Comparison of ENCODE assay signal across 18 cellular contexts in genomic region chr1:222769181-222769580, GRCh38. TPM values are rescaled to one million over a fixed set of nuclear protein-coding genes. Genes with fewer than 3 reads are reported as not detected.
DNase-seq lines count a peak whose midpoint lies in the region; ATAC-seq, FAIRE-seq and TF ChIP-seq lines count a peak whose summit lies in the region.
"Had no signal": no experiment of that assay in that cellular context is flagged by ENCODE, and none has a peak within 500 bp of the region (broad histone marks: within the 10 kb centered on the region; RNA-seq: fewer than 3 reads in every experiment).

No MANE protein-coding gene starts in this region.

- SMC1A ChIA-PET in GM12878 (lab: Charles Lee; ENCODE audit: uncharacterized antibody, unreplicated experiment) = interaction anchor here (0.7 to 0.9 kb wide), 3 partner anchors 11 to 116 kb away, joined by 3 read pairs; partner anchors contain the start of gene FAM177B

- no peaks in the 10 kb centered on the region for H3K4me1 Mint-ChIP-seq in activated T-helper 17 cell treated with anti-CD3 and anti-CD28 coated beads, Interleukin-2, amount 50 U/mL, for 72 hours

- no peaks in the 10 kb centered on the region for H4K20me1 ChIP-seq in Loucy (ENCODE audit: insufficient read depth, low read length, poor library complexity, severe bottlenecking)
- no peaks in the 10 kb centered on the region for H4K20me1 ChIP-seq in GM12878 (ENCODE audit: control insufficient read depth, insufficient read depth)

- H3K27ac Mint-ChIP-seq in activated T-helper 17 cell treated with anti-CD3 and anti-CD28 coated beads, Interleukin-2, amount 50 U/mL, for 72 hours = no peak overlapping the region
- H3K27ac Mint-ChIP-seq: activated CD8-positive, alpha-beta T cell treated with anti-CD3 and anti-CD28 coated beads for 36 hours; activated naive CD8-positive, alpha-beta T cell had no signal

- ATAC-seq in GM12878 (peak; percentile 30), esophagus mucosa (no peak), GM19395 (IDR thresholded peaks at IDR 0.05; ENCODE audit: unreplicated experiment) (no peak)
- no peak for ATAC-seq in activated T-helper 17 cell treated with anti-CD3 and anti-CD28 coated beads, Interleukin-2, amount 50 U/mL, for 72 hours (replicated peaks)
- ATAC-seq: A549; activated CD8-positive, alpha-beta T cell treated with anti-CD3 and anti-CD28 coated beads for 36 hours; naive thymus-derived CD4-positive, alpha-beta T cell had no signal

- no peak overlapping the region for H3K4me3 ChIP-seq in Loucy (ENCODE audit: low read length, poor library complexity, severe bottlenecking)
- H3K4me3 ChIP-seq in GM12878 = no peak overlapping the region
- peak overlapping the region in 3 of 5 donors; percentile 9 to 35 (median 13) for H3K4me3 ChIP-seq in subcutaneous abdominal adipose tissue (ENCODE audit: low read depth in 1 of 5, low read length in 5 of 5)
- H3K4me3 ChIP-seq: A549, thyroid gland had no signal

- TF ChIP-seq POLR2A in GM12878 (IDR thresholded peaks at IDR 0.05; ENCODE audit: low read depth, low read length) = no peak

- H3K27me3 ChIP-seq in Loucy (ENCODE audit: insufficient read depth, low read length, poor library complexity, severe bottlenecking) (no peaks in the 10 kb centered on the region), GM12878 (replicated peaks in 1 of 2; ENCODE audit: control insufficient read depth in 2 of 2, insufficient read depth in 2 of 2, low read length in 1 of 2) (no peaks in the 10 kb centered on the region), subcutaneous abdominal adipose tissue (ENCODE audit: control insufficient read depth in 5 of 5, insufficient read depth in 4 of 5, low read length in 5 of 5) (no peaks in the 10 kb centered on the region)
- H3K27me3 ChIP-seq: thyroid gland had no signal

- H3K4me1 ChIP-seq in Loucy (ENCODE audit: insufficient read depth, low read length, poor library complexity, severe bottlenecking) (no peaks in the 10 kb centered on the region), GM12878 (ENCODE audit: control insufficient read depth, insufficient read depth, low read length) (peaks cover 19% of the 10 kb centered on the region), subcutaneous abdominal adipose tissue (ENCODE audit: control insufficient read depth in 5 of 5, insufficient read depth in 5 of 5, low read length in 5 of 5) (peaks cover 0 to 7% (median 4%) of the 10 kb centered on the region in 5 donors)
- H3K4me1 ChIP-seq: A549 had no signal

- no peak for TF ChIP-seq EP300 in GM12878 (IDR thresholded peaks at IDR 0.05; ENCODE audit: borderline replicate concordance in 1 of 2, control insufficient read depth in 1 of 2, low read depth in 2 of 2, low read length in 2 of 2)

- no peaks in the 10 kb centered on the region for H3F3A ChIP-seq in Loucy (ENCODE audit: low read depth)

- FAIRE-seq in GM12878 (lab: Jason Lieb, UNC) = no peak
- FAIRE-seq: A549, kidney had no signal

- H3K27me3 Mint-ChIP-seq in activated T-helper 17 cell treated with anti-CD3 and anti-CD28 coated beads, Interleukin-2, amount 50 U/mL, for 72 hours = peaks cover 2% of the 10 kb centered on the region
- H3K27me3 Mint-ChIP-seq: activated naive CD8-positive, alpha-beta T cell had no signal

- intact Hi-C loops in GM12878 (cut with micrococcal nuclease; ENCODE audit: unreplicated experiment) = loop anchor here (1.0 to 2.0 kb wide), 2 partner anchors 31 to 304 kb away; no protein-coding TSS in a partner anchor

- H3K36me3 ChIP-seq in Loucy (ENCODE audit: insufficient read depth, low read length) (no peaks in the 10 kb centered on the region), GM12878 (ENCODE audit: control insufficient read depth in 2 of 2, insufficient read depth in 2 of 2, low read length in 1 of 2) (no peaks in the 10 kb centered on the region), subcutaneous abdominal adipose tissue (ENCODE audit: control insufficient read depth in 5 of 5, insufficient read depth in 5 of 5, low read length in 5 of 5) (no peaks in the 10 kb centered on the region)
- H3K36me3 ChIP-seq: thyroid gland had no signal

- peak; percentile 28; the same call in 1 of the 2 replicates for TF ChIP-seq RAD21 in GM12878 (IDR thresholded peaks at IDR 0.05; ENCODE audit: insufficient read depth, low read depth, low read length)

- H3K4me2 ChIP-seq in Loucy (ENCODE audit: low read depth, low read length, poor library complexity, severe bottlenecking) (no peak overlapping the region), GM12878 (ENCODE audit: control insufficient read depth, insufficient read depth) (no peak overlapping the region)
- H3K4me2 ChIP-seq: A549 had no signal

- H2AFZ ChIP-seq in Loucy (ENCODE audit: low read length) (no peak overlapping the region), GM12878 (ENCODE audit: control insufficient read depth, low read depth, low read length) (no peak overlapping the region)

- H3K9me3 ChIP-seq in Loucy (ENCODE audit: insufficient read depth, low read depth, low read length) = peaks cover 13% of the 10 kb centered on the region
- peaks cover 6% of the 10 kb centered on the region for H3K9me3 ChIP-seq in GM12878 (replicated peaks; ENCODE audit: control insufficient read depth, insufficient read depth, low read length)
- H3K9me3 ChIP-seq in subcutaneous abdominal adipose tissue (ENCODE audit: control insufficient read depth in 5 of 5, low read length in 5 of 5) = peaks cover 5 to 14% (median 9%) of the 10 kb centered on the region in 5 donors
- H3K9me3 ChIP-seq: thyroid gland had no signal

- peak; percentile 43 for TF ChIP-seq CTCF in Loucy (conservative IDR thresholded peaks at IDR 0.05; ENCODE audit: low read length)
- TF ChIP-seq CTCF in GM12878 (IDR thresholded peaks at IDR 0.05 in 2 of 3, conservative IDR thresholded peaks at IDR 0.05 in 1 of 3; ENCODE audit: control insufficient read depth in 2 of 3, extremely low read depth in 1 of 3, insufficient read depth in 1 of 3, low read depth in 3 of 3, low read length in 3 of 3) = peak; percentile 26 to 44 (median 42); a peak in 3 of 6 replicates

- 47% methylated on average over 1 of the region's 1 CpG for whole genome bisulfite sequencing in GM12878 (ENCODE audit: insufficient coverage, insufficient replicate concordance, low lambda C conversion rate, missing lambda C conversion rate)

- no TSS peak for BruUV-seq in GM12878 (replicated peaks; lab: Mats Ljungman, UMichigan)

- H3K36me3 Mint-ChIP-seq in activated T-helper 17 cell treated with anti-CD3 and anti-CD28 coated beads, Interleukin-2, amount 50 U/mL, for 72 hours (ENCODE audit: low read depth) = no peaks in the 10 kb centered on the region

- RAD21 ChIA-PET in GM12878 (lab: Charles Lee; ENCODE audit: unreplicated experiment) = interaction anchor here (1.0 kb wide), 1 partner anchor 303 kb away, joined by 3 read pairs; no protein-coding TSS in a partner anchor

- H3K9me2 ChIP-seq in Loucy (replicated peaks; ENCODE audit: low read depth, low read length) = no peaks in the 10 kb centered on the region

- DNase-seq in NCI-H82 (lab: John Stamatoyannopoulos, UW) (peak; percentile 54), NCI-H82 treated with DMSO at 0.1 percent for 48 hours (lab: John Stamatoyannopoulos, UW; ENCODE audit: unreplicated experiment) (no peak), GM12878 (ENCODE audit: low read depth, low spot score) (no peak)
- DNase-seq: activated CD8-positive, alpha-beta T cell treated with anti-CD3 and anti-CD28 coated beads for 36 hours; cortex of kidney; DMS79 treated with DMSO at 0.1 percent for 48 hours; foreskin melanocyte; kidney; naive thymus-derived CD4-positive, alpha-beta T cell; NCI-H146; thyroid gland had no signal

- no peak overlapping the region for H3K9ac ChIP-seq in Loucy (ENCODE audit: low read depth, low read length, poor library complexity, severe bottlenecking)
- H3K9ac ChIP-seq in GM12878 (ENCODE audit: control insufficient read depth, insufficient read depth, low read length) = no peak overlapping the region
- H3K9ac ChIP-seq in subcutaneous abdominal adipose tissue (ENCODE audit: low read length in 5 of 5) = no peak overlapping the region

- no peak overlapping the region for H3K4me3 Mint-ChIP-seq in activated T-helper 17 cell treated with anti-CD3 and anti-CD28 coated beads, Interleukin-2, amount 50 U/mL, for 72 hours
- H3K4me3 Mint-ChIP-seq: activated CD8-positive, alpha-beta T cell treated with anti-CD3 and anti-CD28 coated beads for 36 hours; activated naive CD8-positive, alpha-beta T cell; naive thymus-derived CD4-positive, alpha-beta T cell had no signal

- H3K27ac ChIP-seq in GM12878 (ENCODE audit: control insufficient read depth, insufficient read depth) (no peak overlapping the region), subcutaneous abdominal adipose tissue (ENCODE audit: low read depth, low read length) (no peak overlapping the region)
- H3K27ac ChIP-seq: A549, thyroid gland had no signal

- H3K79me2 ChIP-seq in Loucy (ENCODE audit: insufficient read depth, low read length) = no peaks in the 10 kb centered on the region
- H3K79me2 ChIP-seq in GM12878 (ENCODE audit: control insufficient read depth, insufficient read depth, low read length) = no peaks in the 10 kb centered on the region

- peaks cover 7% of the 10 kb centered on the region for H3K9me3 Mint-ChIP-seq in activated T-helper 17 cell treated with anti-CD3 and anti-CD28 coated beads, Interleukin-2, amount 50 U/mL, for 72 hours

- CTCF ChIA-PET in GM12878 (lab: Yijun Ruan, JAX) = interaction anchor here (0.6 to 1.8 kb wide), 3 partner anchors 10 to 30 kb away, joined by 3 to 6 read pairs (median 4); no protein-coding TSS in a partner anchor

- in situ Hi-C loops in GM12878 (cut with MboI) = no loop called here

- POLR2A ChIA-PET in GM12878 (lab: Charles Lee) = no interaction called here

RNA-seq across cellular contexts. Expression of gene FAM177B, which starts 32.2 kb away (rescaled TPM):
- total RNA-seq in GM12878 (2013; cell fraction: nucleolus; rRNA removed) = not detected in 2 replicates
- total RNA-seq in GM12878 (2014; rRNA removed) (not detected in 2 replicates), GM12878 (2014; rRNA removed; fragmentation: Illumina TruSeq; extraction: Trizol) (not detected in 2 replicates), GM12878 (2021) (not detected in 2 replicates), esophagus mucosa (0.64 TPM)
- polyA plus RNA-seq in GM12878 (2011; ENCODE audit: low read depth) = not detected
- polyA plus RNA-seq in GM12878 (2011; rRNA removed) (not detected in 2 replicates), GM12878 (2014; fragmentation: Illumina TruSeq; extraction: Trizol) (not detected in 2 replicates), GM12878 (2014; fragmentation: Nextera tagmentation; extraction: Ambion mirVana) (under 1 TPM in 1 of 2 experiments, not detected in 1; 0.06 TPM), GM12878 (2014; rRNA removed) (not detected in 2 replicates), GM12878 (2016; fragmentation: Nextera tagmentation; extraction: Ambion mirVana) (not detected)
- not detected in 2 replicates for polyA plus RNA-seq in GM12878 (2011; cell fraction: cytosol; rRNA removed)
- polyA plus RNA-seq in GM12878 (2011; cell fraction: nucleus; rRNA removed) = not detected in 2 replicates
- not detected in 2 replicates for polyA plus RNA-seq in GM12878 (2012)
- polyA minus RNA-seq in GM12878 (2011; rRNA and poly(A)+ RNA removed) = not detected in 2 replicates
- not detected in 2 replicates for polyA minus RNA-seq in GM12878 (2011; cell fraction: cytosol; rRNA and poly(A)+ RNA removed)
- not detected in 2 replicates for polyA minus RNA-seq in GM12878 (2011; cell fraction: nucleus; rRNA and poly(A)+ RNA removed)
- under 1 TPM in 1 of 2 donors, not detected in 1; 0.95 TPM for total RNA-seq in activated T-helper 17 cell treated with anti-CD3 and anti-CD28 coated beads, Interleukin-2, amount 50 U/mL, for 72 hours
- total RNA-seq: activated CD8-positive, alpha-beta T cell treated with anti-CD3 and anti-CD28 coated beads for 36 hours; naive thymus-derived CD4-positive, alpha-beta T cell had no signal
- polyA plus RNA-seq: A549; naive thymus-derived CD4-positive, alpha-beta T cell had no signal

RNA-seq across cellular contexts. Expression of gene DISP1, which starts 45.7 kb away (rescaled TPM):
- total RNA-seq in GM12878 (2013; cell fraction: nucleolus; rRNA removed) = 6.0 and 8.6 TPM in 2 replicates
- 0.34 and 0.82 TPM in 2 replicates for total RNA-seq in GM12878 (2014; rRNA removed)
- 0.55 and 0.72 TPM in 2 replicates for total RNA-seq in GM12878 (2014; rRNA removed; fragmentation: Illumina TruSeq; extraction: Trizol)
- 0.72 and 0.96 TPM in 2 replicates for total RNA-seq in GM12878 (2021)
- 0.20 TPM for polyA plus RNA-seq in GM12878 (2011; ENCODE audit: low read depth)
- polyA plus RNA-seq in GM12878 (2011; rRNA removed) = 1.3 TPM in 2 replicates
- 1.6 and 2.2 TPM in 2 replicates for polyA plus RNA-seq in GM12878 (2011; cell fraction: cytosol; rRNA removed)
- 2.2 and 3.1 TPM in 2 replicates for polyA plus RNA-seq in GM12878 (2011; cell fraction: nucleus; rRNA removed)
- 0.18 and 0.36 TPM in 2 replicates for polyA plus RNA-seq in GM12878 (2012)
- polyA plus RNA-seq in GM12878 (2014; fragmentation: Illumina TruSeq; extraction: Trizol) = 0.65 and 0.76 TPM in 2 replicates
- under 1 TPM; 0.11 to 0.37 TPM for polyA plus RNA-seq in GM12878 (2014; fragmentation: Nextera tagmentation; extraction: Ambion mirVana)
- 0.38 and 0.46 TPM in 2 replicates for polyA plus RNA-seq in GM12878 (2014; rRNA removed)
- polyA plus RNA-seq in GM12878 (2016; fragmentation: Nextera tagmentation; extraction: Ambion mirVana) = 1 to 10 TPM in 1 of 2 experiments, under 1 TPM in 1; 0.95 to 1.4 TPM
- 12.6 and 14.2 TPM in 2 replicates for polyA minus RNA-seq in GM12878 (2011; rRNA and poly(A)+ RNA removed)
- 1.2 and 2.0 TPM in 2 replicates for polyA minus RNA-seq in GM12878 (2011; cell fraction: cytosol; rRNA and poly(A)+ RNA removed)
- polyA minus RNA-seq in GM12878 (2011; cell fraction: nucleus; rRNA and poly(A)+ RNA removed) = 2.5 and 4.6 TPM in 2 replicates
- 1.4 TPM for total RNA-seq in esophagus mucosa
- total RNA-seq in activated T-helper 17 cell treated with anti-CD3 and anti-CD28 coated beads, Interleukin-2, amount 50 U/mL, for 72 hours = 1 to 10 TPM; 1.8 to 2.1 TPM

RNA-seq across cellular contexts. Expression of gene BROX, which starts 56.8 kb away (rescaled TPM):
- total RNA-seq in GM12878 (2013; cell fraction: nucleolus; rRNA removed) = 23.3 and 28.3 TPM in 2 replicates
- 15.2 and 17.8 TPM in 2 replicates for total RNA-seq in GM12878 (2014; rRNA removed)
- total RNA-seq in GM12878 (2014; rRNA removed; fragmentation: Illumina TruSeq; extraction: Trizol) = 17.5 and 18.4 TPM in 2 replicates
- total RNA-seq in GM12878 (2021) = 13.5 and 16.1 TPM in 2 replicates
- 5.3 TPM for polyA plus RNA-seq in GM12878 (2011; ENCODE audit: low read depth)
- 5.8 and 9.5 TPM in 2 replicates for polyA plus RNA-seq in GM12878 (2011; rRNA removed)
- 3.0 and 3.7 TPM in 2 replicates for polyA plus RNA-seq in GM12878 (2011; cell fraction: cytosol; rRNA removed)
- 3.6 and 5.6 TPM in 2 replicates for polyA plus RNA-seq in GM12878 (2011; cell fraction: nucleus; rRNA removed)
- 11.8 and 14.7 TPM in 2 replicates for polyA plus RNA-seq in GM12878 (2012)
- polyA plus RNA-seq in GM12878 (2014; fragmentation: Illumina TruSeq; extraction: Trizol) = 8.7 and 11.8 TPM in 2 replicates
- 10 to 100 TPM; 19.4 to 42.0 TPM for polyA plus RNA-seq in GM12878 (2014; fragmentation: Nextera tagmentation; extraction: Ambion mirVana)
- 5.5 and 6.2 TPM in 2 replicates for polyA plus RNA-seq in GM12878 (2014; rRNA removed)
- polyA plus RNA-seq in GM12878 (2016; fragmentation: Nextera tagmentation; extraction: Ambion mirVana) = 10 to 100 TPM; 20.4 to 24.1 TPM
- 3.7 and 5.0 TPM in 2 replicates for polyA minus RNA-seq in GM12878 (2011; rRNA and poly(A)+ RNA removed)
- polyA minus RNA-seq in GM12878 (2011; cell fraction: cytosol; rRNA and poly(A)+ RNA removed) = 4.2 and 4.7 TPM in 2 replicates
- 3.7 and 8.1 TPM in 2 replicates for polyA minus RNA-seq in GM12878 (2011; cell fraction: nucleus; rRNA and poly(A)+ RNA removed)
- total RNA-seq in esophagus mucosa = 41.4 TPM
- total RNA-seq in activated T-helper 17 cell treated with anti-CD3 and anti-CD28 coated beads, Interleukin-2, amount 50 U/mL, for 72 hours = 10 to 100 TPM; 51.7 to 52.3 TPM

RNA-seq across cellular contexts. Expression of gene AIDA, which starts 56.9 kb away (rescaled TPM):
- 12.4 and 13.6 TPM in 2 replicates for total RNA-seq in GM12878 (2013; cell fraction: nucleolus; rRNA removed)
- total RNA-seq in GM12878 (2014; rRNA removed) (16.3 and 17.0 TPM in 2 replicates), GM12878 (2014; rRNA removed; fragmentation: Illumina TruSeq; extraction: Trizol) (12.9 and 13.9 TPM in 2 replicates), GM12878 (2021) (27.0 and 28.3 TPM in 2 replicates), esophagus mucosa (29.2 TPM)
- polyA plus RNA-seq in GM12878 (2011; ENCODE audit: low read depth) = 14.0 TPM
- polyA plus RNA-seq in GM12878 (2011; rRNA removed) (43.1 and 54.0 TPM in 2 replicates), GM12878 (2014; fragmentation: Illumina TruSeq; extraction: Trizol) (33.6 and 41.9 TPM in 2 replicates), GM12878 (2014; fragmentation: Nextera tagmentation; extraction: Ambion mirVana) (10 to 100 TPM in 1 of 2 experiments, 1 to 10 TPM in 1; 8.9 to 12.8 TPM), GM12878 (2014; rRNA removed) (20.7 and 22.2 TPM in 2 replicates), GM12878 (2016; fragmentation: Nextera tagmentation; extraction: Ambion mirVana) (10 to 100 TPM; 17.0 to 21.5 TPM)
- 12.5 and 16.8 TPM in 2 replicates for polyA plus RNA-seq in GM12878 (2011; cell fraction: cytosol; rRNA removed)
- polyA plus RNA-seq in GM12878 (2011; cell fraction: nucleus; rRNA removed) = 9.8 and 11.6 TPM in 2 replicates
- polyA plus RNA-seq in GM12878 (2012) = 19.6 and 25.4 TPM in 2 replicates
- 25.5 and 32.0 TPM in 2 replicates for polyA minus RNA-seq in GM12878 (2011; rRNA and poly(A)+ RNA removed)
- polyA minus RNA-seq in GM12878 (2011; cell fraction: cytosol; rRNA and poly(A)+ RNA removed) = 16.1 and 18.7 TPM in 2 replicates
- 8.3 and 11.2 TPM in 2 replicates for polyA minus RNA-seq in GM12878 (2011; cell fraction: nucleus; rRNA and poly(A)+ RNA removed)
- 10 to 100 TPM; 51.2 to 54.8 TPM for total RNA-seq in activated T-helper 17 cell treated with anti-CD3 and anti-CD28 coated beads, Interleukin-2, amount 50 U/mL, for 72 hours

Comparison
In these comparisons a context has a peak if more than half of its experiments do, and no peak if none do; other contexts are left out.
1. H3K4me3 ChIP-seq: peak in subcutaneous abdominal adipose tissue (3 of 5); none in Loucy (single experiment) and GM12878 (single experiment).